In genomic region chr1:10019561-10019960, GRCh38 we compare ENCODE assay signal across 25 cellular contexts. TPM values are rescaled to one million over a fixed set of nuclear protein-coding genes. Genes with fewer than 3 reads are reported as not detected.
"Had no signal": no experiment of that assay in that cellular context is flagged by ENCODE, and none has a peak within 500 bp of the region (broad histone marks: within the 10 kb centered on the region; RNA-seq: fewer than 3 reads in every experiment).

No MANE protein-coding gene starts in this region.

- ATAC-seq: gastrocnemius medialis, left ventricle myocardium superior, lower lobe of right lung, natural killer cell, pancreas had no signal

- H3K27ac Mint-ChIP-seq: natural killer cell had no signal

- H3K4me1 ChIP-seq: gastrocnemius medialis, pancreas, upper lobe of left lung had no signal

- H3K4me1 Mint-ChIP-seq: natural killer cell, neural crest cell had no signal

- FAIRE-seq: keratinocyte, pancreas, urothelium cell line had no signal

- H3K27ac ChIP-seq: coronary artery, esophagus muscularis mucosa, gastrocnemius medialis, lower lobe of right lung, neutrophil, pancreas, sigmoid colon, testis, tibial nerve, upper lobe of left lung had no signal

- H3K4me3 Mint-ChIP-seq: natural killer cell, neural crest cell had no signal

- H3K9me3 Mint-ChIP-seq: natural killer cell, neural crest cell had no signal

- H3K27me3 ChIP-seq: esophagus muscularis mucosa, gastrocnemius medialis, neutrophil, pancreas, sigmoid colon, spleen, testis, tibial nerve, upper lobe of left lung had no signal

- H3K36me3 ChIP-seq: esophagus muscularis mucosa, gastrocnemius medialis, lower lobe of right lung, pancreas, sigmoid colon, spleen, tibial nerve, upper lobe of left lung had no signal

- H3K36me3 Mint-ChIP-seq: natural killer cell had no signal

- H3K4me3 ChIP-seq: coronary artery, esophagus muscularis mucosa, gastrocnemius medialis, lower lobe of right lung, pancreas, sigmoid colon, spleen, testis, tibial nerve, upper lobe of left lung had no signal

- DNase-seq: central memory CD4-positive, alpha-beta T cell; dermis blood vessel endothelial cell; effector memory CD4-positive, alpha-beta T cell; gastrocnemius medialis; head of caudate nucleus; left ventricle myocardium superior; lower lobe of right lung; natural killer cell; pancreas; sigmoid colon; spleen; stimulated activated naive CD4-positive, alpha-beta T cell treated with Interleukin-2 at 50 U/mL for 16 hours; substantia nigra; testis; upper lobe of left lung had no signal

- H3K9me3 ChIP-seq: esophagus muscularis mucosa, gastrocnemius medialis, lower lobe of right lung, neutrophil, pancreas, sigmoid colon, spleen, testis, tibial nerve, upper lobe of left lung had no signal

RNA-seq across cellular contexts. Expression of gene RBP7, which starts 22.5 kb away (rescaled TPM):
- total RNA-seq: endothelial cell of umbilical vein, fibroblast of lung, glomerular endothelial cell, neural crest cell had no signal
- polyA plus RNA-seq: endothelial cell of umbilical vein, fibroblast of lung had no signal
